Comparison of ENCODE assay signal across 21 cellular contexts in genomic region chr14:98120831-98121464, GRCh38.
A peak's percentile ranks its signal among the peaks of the same experiment; 100 is the strongest.
DNase-seq lines count a peak whose midpoint lies in the region; ATAC-seq and TF ChIP-seq lines count a peak whose summit lies in the region.
"Had no signal": no experiment of that assay in that cellular context is flagged by ENCODE, and none has a peak within 500 bp of the region (broad histone marks: within the 10 kb centered on the region; RNA-seq: fewer than 3 reads in every experiment).

No MANE protein-coding gene starts in this region.

- peak; percentile 97 to 98 for ATAC-seq in activated CD4-positive, CD25-positive, alpha-beta regulatory T cell treated with anti-CD3 and anti-CD28 coated beads, Interleukin-2, amount 50 U/mL, for 24 hours
- ATAC-seq in HG03025 (IDR thresholded peaks at IDR 0.05; ENCODE audit: low FRiP score, unreplicated experiment) = no peak
- ATAC-seq: left lung had no signal

- intact Hi-C loops in mammary epithelial cell (cut with micrococcal nuclease) = no loop called here

- 75% methylated on average over 6 of the region's 6 CpGs for WGBS in mammary epithelial cell (ENCODE audit: low coverage, missing lambda C conversion rate)

- TF ChIP-seq CTCF in mammary epithelial cell (conservative IDR thresholded peaks at IDR 0.05 in 1 of 2, IDR thresholded peaks at IDR 0.05 in 1 of 2; ENCODE audit: extremely low read depth in 1 of 2, insufficient read depth in 1 of 2, low read depth in 1 of 2, low read length in 2 of 2) = no peak

- dilution Hi-C loops in mammary epithelial cell (cut with HindIII; ENCODE audit: low sequenced_read_pairs) = no loop called here

- no peak overlapping the region for H3K9ac ChIP-seq in mammary epithelial cell (ENCODE audit: insufficient read depth, low read length)
- H3K9ac ChIP-seq: BLaER1 treated with 17β-estradiol and CSF1 and Interleukin-3, amounts not matched to agents 10 nM and 100 nM had no signal

- DNase-seq in activated CD4-positive, CD25-positive, alpha-beta regulatory T cell (lab: John Stamatoyannopoulos, UW) = no peak
- DNase-seq in stimulated activated CD4-positive, alpha-beta T cell treated with anti-CD3 and anti-CD28 coated beads, Interleukin-4, amount 100 ng/mL, for 24 hours = peak; percentile 46
- no peak for DNase-seq in stimulated activated CD4-positive, alpha-beta T cell treated with anti-CD3 and anti-CD28 coated beads, Interleukin-4, amount 100 ng/mL, for 1 hour
- peak; percentile 73 for DNase-seq in mammary epithelial cell
- DNase-seq in RPMI8226 = no peak
- no peak for DNase-seq in HK-2 (ENCODE audit: unreplicated experiment)
- DNase-seq: activated CD4-positive, alpha-beta T cell treated with anti-CD3 and anti-CD28 coated beads, Interleukin-2, amount 50 U/mL, for 48 hours; effector CD8-positive, alpha-beta T cell; glutamatergic neuron; KBM-7; left lung; NCI-H187; NCI-H510A treated with DMSO at 0.1 percent for 48 hours; posterior cingulate gyrus; SHP77 treated with DMSO at 0.1 percent for 48 hours; uterus had no signal

- no peaks in the 10 kb centered on the region for H3K4me1 ChIP-seq in mammary epithelial cell (ENCODE audit: insufficient read depth, low read length)
- H3K4me1 ChIP-seq: ascending aorta; BLaER1 treated with 17β-estradiol and CSF1 and Interleukin-3, amounts not matched to agents 10 nM and 100 nM; left lung; uterus had no signal

- no TSS peak for BruUV-seq in mammary epithelial cell (replicated peaks; lab: Mats Ljungman, UMichigan)

- no peak overlapping the region for H3K4me3 ChIP-seq in mammary epithelial cell (replicated peaks in 1 of 3; ENCODE audit: insufficient read depth in 1 of 3, low read depth in 2 of 3, low read length in 3 of 3)
- H3K4me3 ChIP-seq: ascending aorta; BLaER1 treated with 17β-estradiol and CSF1 and Interleukin-3, amounts not matched to agents 10 nM and 100 nM; left lung; uterus had no signal

- no peak overlapping the region for H2AFZ ChIP-seq in mammary epithelial cell (ENCODE audit: low read depth, low read length)

- no peaks in the 10 kb centered on the region for H3K9me3 ChIP-seq in mammary epithelial cell (replicated peaks; ENCODE audit: insufficient read depth, low read length)
- H3K9me3 ChIP-seq: uterus had no signal

- H3K27ac ChIP-seq in mammary epithelial cell (ENCODE audit: insufficient read depth, low read depth, low read length) = no peak overlapping the region
- H3K27ac ChIP-seq: ascending aorta; BLaER1 treated with 17β-estradiol and CSF1 and Interleukin-3, amounts not matched to agents 10 nM and 100 nM; HL-60; left lung; uterus had no signal

- H3K79me2 ChIP-seq in mammary epithelial cell (ENCODE audit: insufficient read depth, low read length) = no peaks in the 10 kb centered on the region

- no peaks in the 10 kb centered on the region for H3K27me3 ChIP-seq in mammary epithelial cell (ENCODE audit: insufficient read depth, low read length)
- H3K27me3 ChIP-seq: ascending aorta; BLaER1 treated with 17β-estradiol and CSF1 and Interleukin-3, amounts not matched to agents 10 nM and 100 nM; left lung; uterus had no signal

- CTCF ChIA-PET in mammary epithelial cell (lab: Charles Lee; ENCODE audit: low non-redundant PET) = no interaction called here

- in situ Hi-C loops in mammary epithelial cell (cut with MboI; ENCODE audit: low sequenced_read_pairs in 2 of 2) = no loop called here

- no peaks in the 10 kb centered on the region for H4K20me1 ChIP-seq in mammary epithelial cell (ENCODE audit: insufficient read depth, low read length)
- H4K20me1 ChIP-seq: BLaER1 treated with 17β-estradiol and CSF1 and Interleukin-3, amounts not matched to agents 10 nM and 100 nM had no signal

- no peaks in the 10 kb centered on the region for H3K36me3 ChIP-seq in mammary epithelial cell (ENCODE audit: insufficient read depth, low read length)
- H3K36me3 ChIP-seq: ascending aorta; BLaER1 treated with 17β-estradiol and CSF1 and Interleukin-3, amounts not matched to agents 10 nM and 100 nM; left lung; uterus had no signal

- no peak overlapping the region for H3K4me2 ChIP-seq in mammary epithelial cell (ENCODE audit: insufficient read depth, low read depth, low read length)
- H3K4me2 ChIP-seq: BLaER1 treated with 17β-estradiol and CSF1 and Interleukin-3, amounts not matched to agents 10 nM and 100 nM had no signal

Comparison
In these comparisons a context has a peak if more than half of its experiments do, and no peak if none do; other contexts are left out.
1. DNase-seq: peak in stimulated activated CD4-positive, alpha-beta T cell treated with anti-CD3 and anti-CD28 coated beads, Interleukin-4, amount 100 ng/mL, for 24 hours (single experiment) and mammary epithelial cell (single experiment); none in activated CD4-positive, CD25-positive, alpha-beta regulatory T cell (0 of 4), stimulated activated CD4-positive, alpha-beta T cell treated with anti-CD3 and anti-CD28 coated beads, Interleukin-4, amount 100 ng/mL, for 1 hour (single experiment), RPMI8226 (single experiment) and HK-2 (single experiment).